ENCODE assay signal across 8 cellular contexts in genomic region chr16:3074860-3075545, GRCh38.
A peak's percentile ranks its signal among the peaks of the same experiment; 100 is the strongest.
DNase-seq lines count a peak whose midpoint lies in the region; TF ChIP-seq lines count a peak whose summit lies in the region.

No MANE protein-coding gene starts in this region.

- no peak for TF ChIP-seq CTCF in GM20000 (IDR thresholded peaks at IDR 0.05; ENCODE audit: extremely low read depth, missing control alignments)

- DNase-seq in AML-193 (lab: John Stamatoyannopoulos, UW): peak; percentile 76 to 81
- DNase-seq in GM20000 (ENCODE audit: low spot score): peak; percentile 69
- peak; percentile 47 to 68 for DNase-seq in NOMO-1 (lab: John Stamatoyannopoulos, UW; ENCODE audit: unreplicated experiment in 2 of 2)
- peak; percentile 86 for DNase-seq in activated effector memory CD4-positive, alpha-beta T cell treated with Interleukin-2 at 50 U/mL for 16 hours
- peak; percentile 77 for DNase-seq in stimulated activated CD4-positive, alpha-beta T cell treated with anti-CD3 and anti-CD28 coated beads, Interleukin-15, amount 100 ng/mL, for 48 hours (ENCODE audit: low read depth in 2 of 2)
- no peak for DNase-seq in NCI-H2107 treated with DMSO at 0.1 percent for 48 hours (lab: John Stamatoyannopoulos, UW; ENCODE audit: unreplicated experiment)
- no peak for DNase-seq in NCI-H748 (lab: John Stamatoyannopoulos, UW; ENCODE audit: unreplicated experiment)
- DNase-seq in OCI-M2 (lab: John Stamatoyannopoulos, UW; ENCODE audit: unreplicated experiment): no peak

Comparison
In these comparisons a context has a peak if more than half of its experiments do, and no peak if none do; other contexts are left out.
1. DNase-seq: peak in AML-193 (2 of 2), GM20000 (single experiment), NOMO-1 (2 of 2), activated effector memory CD4-positive, alpha-beta T cell treated with Interleukin-2 at 50 U/mL for 16 hours (single experiment) and stimulated activated CD4-positive, alpha-beta T cell treated with anti-CD3 and anti-CD28 coated beads, Interleukin-15, amount 100 ng/mL, for 48 hours (2 of 2); none in NCI-H2107 treated with DMSO at 0.1 percent for 48 hours (single experiment), NCI-H748 (single experiment) and OCI-M2 (single experiment).